In genomic region chr13:80338781-80339577, GRCh38 we compare ENCODE assay signal across 8 cellular contexts. TPM values are rescaled to one million over a fixed set of nuclear protein-coding genes. Genes with fewer than 3 reads are reported as not detected.
A peak's percentile ranks its signal among the peaks of the same experiment; 100 is the strongest.
DNase-seq lines count a peak whose midpoint lies in the region; ATAC-seq and TF ChIP-seq lines count a peak whose summit lies in the region.

No MANE protein-coding gene starts in this region.

- H3K4me3 Mint-ChIP-seq in stimulated activated naive B cell treated with anti-CD40 and anti-IgM and Interleukin-4, amounts not matched to agents 10 μg/mL and 1 μg/mL and 100 μg/mL, for 72 hours = no peak overlapping the region

- peaks cover 51% of the 10 kb centered on the region for H3K27me3 ChIP-seq in DND-41 (ENCODE audit: insufficient read depth, low read length, poor library complexity)
- no peaks in the 10 kb centered on the region for H3K27me3 ChIP-seq in Peyer's patch

- peak overlapping the region; percentile 100 for H3K4me2 ChIP-seq in DND-41 (ENCODE audit: insufficient read depth, low read length)

- peak overlapping the region; percentile 58 for H3K9ac ChIP-seq in DND-41 (ENCODE audit: low read depth, low read length)

- H3K27ac ChIP-seq in DND-41 (ENCODE audit: low read length) (peak overlapping the region; percentile 46; the same call in 1 of the 2 replicates), Peyer's patch (peak overlapping the region; percentile 57 to 97 (median 93))

- peaks cover 39% of the 10 kb centered on the region for H4K20me1 ChIP-seq in DND-41 (ENCODE audit: insufficient read depth, low read length)

- H3K9me3 ChIP-seq in DND-41 (ENCODE audit: insufficient read depth, low read length, severe bottlenecking) (no peaks in the 10 kb centered on the region), Peyer's patch (no peaks in the 10 kb centered on the region)

- H3K79me2 ChIP-seq in DND-41 (ENCODE audit: insufficient read depth, low read length) = peaks cover 29% of the 10 kb centered on the region

- peaks cover 11% of the 10 kb centered on the region for H3K36me3 ChIP-seq in DND-41 (ENCODE audit: insufficient read depth, low read length)
- H3K36me3 ChIP-seq in Peyer's patch = peaks cover 0 to 10% (median 0%) of the 10 kb centered on the region in 3 donors

- peak; percentile 18 for DNase-seq in DND-41
- peak; percentile 75 for DNase-seq in HCEC 1CT
- peak; percentile 37 to 76 (median 76) for DNase-seq in Peyer's patch
- peak; percentile 87 for DNase-seq in dermis blood vessel endothelial cell
- DNase-seq in left lobe of liver (ENCODE audit: low spot score) = peak; percentile 76
- DNase-seq in stimulated activated naive B cell treated with anti-CD40 and anti-IgM and Interleukin-4, amounts not matched to agents 10 μg/mL and 1 μg/mL and 100 μg/mL, for 72 hours = peak; percentile 28

- H3K4me1 Mint-ChIP-seq in stimulated activated naive B cell treated with anti-CD40 and anti-IgM and Interleukin-4, amounts not matched to agents 10 μg/mL and 1 μg/mL and 100 μg/mL, for 72 hours = peaks cover 14 to 20% of the 10 kb centered on the region in 2 donors

- TF ChIP-seq CTCF in DND-41 (IDR thresholded peaks at IDR 0.05; ENCODE audit: borderline replicate concordance, extremely low read depth, low read length, poor library complexity, severe bottlenecking) = peak; percentile 10
- TF ChIP-seq CTCF in Peyer's patch (IDR thresholded peaks at IDR 0.05) = peak in 3 of 6 experiments; percentile 15 to 20 (median 16)

- no peaks in the 10 kb centered on the region for H3K9me3 Mint-ChIP-seq in stimulated activated naive B cell treated with anti-CD40 and anti-IgM and Interleukin-4, amounts not matched to agents 10 μg/mL and 1 μg/mL and 100 μg/mL, for 72 hours

- no peak for TF ChIP-seq POLR2A in Peyer's patch (IDR thresholded peaks at IDR 0.05)

- H3K27me3 Mint-ChIP-seq in stimulated activated naive B cell treated with anti-CD40 and anti-IgM and Interleukin-4, amounts not matched to agents 10 μg/mL and 1 μg/mL and 100 μg/mL, for 72 hours = peaks cover 7 to 12% of the 10 kb centered on the region in 2 donors

- H3K4me1 ChIP-seq in DND-41 (ENCODE audit: insufficient read depth, low read length) (peaks cover 50% of the 10 kb centered on the region), Peyer's patch (peaks cover 0 to 10% (median 2%) of the 10 kb centered on the region in 4 donors)

- H3K27ac Mint-ChIP-seq in stimulated activated naive B cell treated with anti-CD40 and anti-IgM and Interleukin-4, amounts not matched to agents 10 μg/mL and 1 μg/mL and 100 μg/mL, for 72 hours = no peak overlapping the region

- ATAC-seq in DND-41 (ENCODE audit: insufficient read depth, low read depth) (no peak), left lobe of liver (peak; percentile 27), HG03469 (IDR thresholded peaks at IDR 0.05; ENCODE audit: unreplicated experiment) (no peak), HG03135 (IDR thresholded peaks at IDR 0.05; ENCODE audit: unreplicated experiment) (no peak)
- ATAC-seq in stimulated activated naive B cell treated with anti-CD40 and anti-IgM and Interleukin-4, amounts not matched to agents 10 μg/mL and 1 μg/mL and 100 μg/mL, for 72 hours (replicated peaks) = peak; percentile 45 to 50

- peak overlapping the region; percentile 48; the same call in 1 of the 2 replicates for H2AFZ ChIP-seq in DND-41 (ENCODE audit: low read depth, low read length)

- H3K4me3 ChIP-seq in DND-41 (ENCODE audit: low read depth in 1 of 2, low read length in 2 of 2) (peak overlapping the region; percentile 47 to 93), Peyer's patch (peak overlapping the region; percentile 40 to 90 (median 58))

- H3K36me3 Mint-ChIP-seq in stimulated activated naive B cell treated with anti-CD40 and anti-IgM and Interleukin-4, amounts not matched to agents 10 μg/mL and 1 μg/mL and 100 μg/mL, for 72 hours = peaks cover 6 to 10% of the 10 kb centered on the region in 2 donors

RNA-seq across cellular contexts. Expression of gene SPRY2, which starts 1.9 kb away (rescaled TPM):
- total RNA-seq in Peyer's patch = 10 to 100 TPM; 18.2 to 33.9 (median 27.3) TPM
- total RNA-seq in dermis blood vessel endothelial cell = 21.7 and 24.2 TPM in 2 replicates
- 11.3 TPM for total RNA-seq in left lobe of liver

Comparison
In these comparisons a context has a peak if more than half of its experiments do, and no peak if none do; other contexts are left out.
1. ATAC-seq: peak in left lobe of liver (single experiment) and stimulated activated naive B cell treated with anti-CD40 and anti-IgM and Interleukin-4, amounts not matched to agents 10 μg/mL and 1 μg/mL and 100 μg/mL, for 72 hours (2 of 2); none in DND-41 (single experiment), HG03469 (single experiment) and HG03135 (single experiment).
2. DNase-seq: peak in every context shown above with its lines; median percentile 87 in dermis blood vessel endothelial cell; 76 in Peyer's patch; 76 in left lobe of liver; 75 in HCEC 1CT; 28 in stimulated activated naive B cell treated with anti-CD40 and anti-IgM and Interleukin-4, amounts not matched to agents 10 μg/mL and 1 μg/mL and 100 μg/mL, for 72 hours; 18 in DND-41.